Comparison of ENCODE assay signal across 1 cellular context in genomic region chr19:16467581-16467980, GRCh38.
TF ChIP-seq lines count a peak whose summit lies in the region.

No MANE protein-coding gene starts in this region.

TF ChIP-seq in WTC11, 78 proteins besides CTCF, POLR2A, EP300 and RAD21 (continued from another document):
- no peak for TF ChIP-seq AR (CRISPR knock-in tag; IDR thresholded peaks at IDR 0.05)
- no peak for TF ChIP-seq ZNF512 (CRISPR knock-in tag; IDR thresholded peaks at IDR 0.05; ENCODE audit: borderline replicate concordance)
- TF ChIP-seq ZNF232 (CRISPR knock-in tag; IDR thresholded peaks at IDR 0.05) = no peak
- no peak for TF ChIP-seq OVOL2 (CRISPR knock-in tag; IDR thresholded peaks at IDR 0.05; ENCODE audit: borderline replicate concordance)
- no peak for TF ChIP-seq SOX15 (CRISPR knock-in tag; IDR thresholded peaks at IDR 0.05)
- TF ChIP-seq ZNF281 (CRISPR knock-in tag; IDR thresholded peaks at IDR 0.05) = no peak
- TF ChIP-seq ATF3 (CRISPR knock-in tag; conservative IDR thresholded peaks at IDR 0.05) = no peak
- TF ChIP-seq ZMAT4 (CRISPR knock-in tag; IDR thresholded peaks at IDR 0.05) = no peak
- TF ChIP-seq JUN (CRISPR knock-in tag; IDR thresholded peaks at IDR 0.05) = no peak
- TF ChIP-seq ETV6 (CRISPR knock-in tag; IDR thresholded peaks at IDR 0.05) = no peak
